In genomic region chr17:82665891-82666290, GRCh38 we compare ENCODE assay signal across 20 cellular contexts.
"Had no signal": no experiment of that assay in that cellular context is flagged by ENCODE, and none has a peak within 500 bp of the region (broad histone marks: within the 10 kb centered on the region; RNA-seq: fewer than 3 reads in every experiment).

No MANE protein-coding gene starts in this region.

- H3K27ac ChIP-seq: hepatocyte, left ventricle myocardium inferior, parathyroid adenoma, right atrium auricular region, skin epidermis, suprapubic skin, thoracic aorta, tibial artery, upper lobe of right lung had no signal

- DNase-seq: islet precursor cell; left ventricle myocardium inferior; mesendoderm; naive thymus-derived CD4-positive, alpha-beta T cell; nucleus accumbens; stimulated activated CD4-positive, alpha-beta T cell treated with anti-CD3 and anti-CD28 coated beads, Interleukin-12 subunit alpha, Interleukin-12 subunit beta, amount 100 ng/mL, for 4 hours; stimulated activated CD4-positive, alpha-beta T cell treated with anti-CD3 and anti-CD28 coated beads, Interleukin-15, amount 100 ng/mL, for 24 hours; stimulated activated CD4-positive, alpha-beta T cell treated with anti-CD3 and anti-CD28 coated beads, Interleukin-2, amount 100 ng/mL, for 24 hours; stimulated activated CD4-positive, alpha-beta T cell treated with anti-CD3 and anti-CD28 coated beads, Interleukin-4, amount 100 ng/mL, for 1 hour; stimulated activated naive CD4-positive, alpha-beta T cell; tibial artery; trophoblast cell; upper lobe of right lung had no signal

- H3K4me3 ChIP-seq: hepatocyte, left ventricle myocardium inferior, lung, right atrium auricular region, skin epidermis, suprapubic skin, thoracic aorta, tibial artery, upper lobe of right lung had no signal

- H3K27me3 ChIP-seq: hepatocyte, right atrium auricular region, suprapubic skin, tibial artery, upper lobe of right lung had no signal
